Comparison of ENCODE assay signal across 18 cellular contexts in genomic region chr5:154900071-154900470, GRCh38.
"Had no signal": no experiment of that assay in that cellular context is flagged by ENCODE, and none has a peak within 500 bp of the region (broad histone marks: within the 10 kb centered on the region; RNA-seq: fewer than 3 reads in every experiment).

No MANE protein-coding gene starts in this region.

- H3K9me3 ChIP-seq: esophagus squamous epithelium, ovary, sigmoid colon, stomach, transverse colon had no signal

- H3K36me3 ChIP-seq: ovary had no signal

- DNase-seq: activated CD4-positive, alpha-beta T cell treated with anti-CD3 and anti-CD28 coated beads for 1 hour; activated CD4-positive, alpha-beta T cell treated with anti-CD3 and anti-CD28 coated beads, Interleukin-2, amount 50 U/mL, for 4 hours; activated effector memory CD4-positive, alpha-beta T cell treated with anti-CD3 and anti-CD28 coated beads, Interleukin-2, amount 50 U/mL, for 16 hours; activated T-cell treated with anti-CD3 and anti-CD28 coated beads, Interleukin-2, amount 50 U/mL, for 1 hour; caudate nucleus; esophagus squamous epithelium; foreskin melanocyte; head of caudate nucleus; immature natural killer cell; midbrain; ovary; sigmoid colon; stimulated activated CD4-positive, alpha-beta T cell treated with anti-CD3 and anti-CD28 coated beads, Interleukin-1b, Interleukin-23, amount 100 ng/mL, for 48 hours; stomach; transverse colon had no signal

- H3K4me1 Mint-ChIP-seq: activated naive CD4-positive, alpha-beta T cell treated with anti-CD3 and anti-CD28 coated beads, Interleukin-2, amount 50 U/mL, for 24 hours; immature natural killer cell; neural crest cell had no signal

- H3K4me3 ChIP-seq: esophagus squamous epithelium, ovary, sigmoid colon, stomach, transverse colon had no signal

- H3K4me1 ChIP-seq: sigmoid colon, stomach, transverse colon had no signal

- H3K27ac Mint-ChIP-seq: activated naive CD4-positive, alpha-beta T cell treated with anti-CD3 and anti-CD28 coated beads, Interleukin-2, amount 50 U/mL, for 24 hours; immature natural killer cell had no signal

- H3K9me3 Mint-ChIP-seq: activated naive CD4-positive, alpha-beta T cell treated with anti-CD3 and anti-CD28 coated beads, Interleukin-2, amount 50 U/mL, for 24 hours; immature natural killer cell; neural crest cell had no signal

- H3K27me3 Mint-ChIP-seq: activated naive CD4-positive, alpha-beta T cell treated with anti-CD3 and anti-CD28 coated beads, Interleukin-2, amount 50 U/mL, for 24 hours had no signal

- H3K27ac ChIP-seq: ovary, transverse colon, VCaP had no signal

- H3K4me3 Mint-ChIP-seq: activated naive CD4-positive, alpha-beta T cell treated with anti-CD3 and anti-CD28 coated beads, Interleukin-2, amount 50 U/mL, for 24 hours; immature natural killer cell; neural crest cell had no signal

- H3K27me3 ChIP-seq: esophagus squamous epithelium, ovary, sigmoid colon, stomach, transverse colon had no signal
